ENCODE assay signal across 21 cellular contexts in the genomic region with DNA sequence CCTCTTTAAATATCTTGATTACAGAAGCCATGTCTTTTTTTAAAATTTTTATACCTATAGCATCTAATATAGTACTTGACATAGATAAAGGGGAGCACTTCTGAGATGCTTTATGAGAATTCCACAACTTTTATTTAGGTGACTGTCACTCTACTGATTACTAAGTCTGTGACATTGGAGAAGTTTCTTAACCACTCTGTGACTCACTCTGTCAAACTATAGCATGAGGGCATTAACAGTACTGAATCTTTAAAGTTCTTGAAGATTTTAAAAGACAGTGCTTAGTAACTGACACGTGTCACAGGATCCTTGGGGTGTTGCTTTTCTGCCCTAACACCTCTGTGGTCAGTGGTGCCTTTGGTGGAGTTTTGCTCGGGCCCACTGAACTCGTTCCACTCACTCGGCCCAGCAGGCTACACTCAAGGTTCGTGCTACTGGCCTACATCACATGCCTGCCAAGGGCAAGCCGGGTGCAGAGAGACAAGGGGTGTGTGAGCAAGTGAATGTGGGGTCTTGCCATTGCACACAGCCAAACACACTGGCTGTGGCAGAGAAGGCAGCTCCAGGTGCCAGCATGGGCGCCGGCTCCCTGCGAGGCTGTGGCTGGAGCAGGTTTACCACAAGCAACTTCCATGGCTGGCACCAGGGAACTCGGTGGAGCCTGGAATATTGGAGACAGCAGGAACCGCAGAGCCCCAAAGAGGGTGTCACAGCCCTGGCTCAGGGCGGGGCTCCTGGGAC.
"Had no signal": no experiment of that assay in that cellular context is flagged by ENCODE, and none has a peak within 500 bp of the region (broad histone marks: within the 10 kb centered on the region; RNA-seq: fewer than 3 reads in every experiment).

No MANE protein-coding gene starts in this region.

- H3K27ac Mint-ChIP-seq: immature natural killer cell; natural killer cell treated with Interleukin-12 subunit alpha and Interleukin-12 subunit beta and Interleukin-15 and Interleukin-18, amount 100 ng/mL, for 72 hours; neural progenitor cell had no signal

- H3K9me3 ChIP-seq: colonic mucosa, esophagus squamous epithelium, left ventricle myocardium inferior, psoas muscle, right lobe of liver, suprapubic skin, thyroid gland, upper lobe of left lung had no signal

- H3K4me3 ChIP-seq: colonic mucosa, esophagus squamous epithelium, left ventricle myocardium inferior, lung, neural progenitor cell, psoas muscle, right lobe of liver, suprapubic skin, thyroid gland, upper lobe of left lung had no signal

- H3K27me3 Mint-ChIP-seq: natural killer cell treated with Interleukin-12 subunit alpha and Interleukin-12 subunit beta and Interleukin-15 and Interleukin-18, amount 100 ng/mL, for 72 hours had no signal

- H3K4me3 Mint-ChIP-seq: immature natural killer cell; natural killer cell treated with Interleukin-12 subunit alpha and Interleukin-12 subunit beta and Interleukin-15 and Interleukin-18, amount 100 ng/mL, for 72 hours; neural progenitor cell had no signal

- H3K36me3 Mint-ChIP-seq: neural progenitor cell had no signal

- H3K9me3 Mint-ChIP-seq: neural progenitor cell had no signal

- ATAC-seq: left cardiac atrium; natural killer cell treated with Interleukin-12 subunit alpha and Interleukin-12 subunit beta and Interleukin-15 and Interleukin-18, amount 100 ng/mL, for 72 hours; psoas muscle; right lobe of liver; stimulated activated naive CD8-positive, alpha-beta T cell treated with anti-CD3 and anti-CD28 coated beads, Interleukin-15, Interleukin-2, amounts not matched to agents 100 U/mL and 50 U/mL, for 24 hours had no signal

- DNase-seq: cerebellar nuclear complex; colonic mucosa; dermis blood vessel endothelial cell; esophagus squamous epithelium; foreskin fibroblast; immature natural killer cell; left cardiac atrium; left ventricle myocardium inferior; mesenchymal stem cell; midbrain; psoas muscle; retina; stimulated activated naive CD8-positive, alpha-beta T cell treated with anti-CD3 and anti-CD28 coated beads, Interleukin-15, Interleukin-2, amounts not matched to agents 100 U/mL and 50 U/mL, for 24 hours had no signal

- H3K4me1 Mint-ChIP-seq: immature natural killer cell, neural progenitor cell had no signal

- H3K36me3 ChIP-seq: colonic mucosa, esophagus squamous epithelium, left ventricle myocardium inferior, neural progenitor cell, right lobe of liver, suprapubic skin, thyroid gland, upper lobe of left lung had no signal

- H3K9ac ChIP-seq: neural progenitor cell, parathyroid adenoma had no signal

- H3K27me3 ChIP-seq: colonic mucosa, esophagus squamous epithelium, neural progenitor cell, right lobe of liver, suprapubic skin, thyroid gland, upper lobe of left lung had no signal

- H3K79me2 ChIP-seq: parathyroid adenoma had no signal

- H3K4me2 ChIP-seq: neural progenitor cell had no signal

- H2AFZ ChIP-seq: neural progenitor cell, parathyroid adenoma had no signal

- H3K27ac ChIP-seq: colonic mucosa, esophagus squamous epithelium, left ventricle myocardium inferior, neural progenitor cell, parathyroid adenoma, psoas muscle, right lobe of liver, suprapubic skin, thyroid gland, upper lobe of left lung had no signal

- H3K4me1 ChIP-seq: colonic mucosa, esophagus squamous epithelium, left ventricle myocardium inferior, neural progenitor cell, parathyroid adenoma, psoas muscle, right lobe of liver, suprapubic skin, thyroid gland, upper lobe of left lung had no signal
